Comparison of ENCODE assay signal across 9 cellular contexts in genomic region chr1:38026592-38027200, GRCh38. TPM values are rescaled to one million over a fixed set of nuclear protein-coding genes. Genes with fewer than 3 reads are reported as not detected.
A peak's percentile ranks its signal among the peaks of the same experiment; 100 is the strongest.
DNase-seq lines count a peak whose midpoint lies in the region; ATAC-seq, FAIRE-seq and TF ChIP-seq lines count a peak whose summit lies in the region.
"Had no signal": no experiment of that assay in that cellular context is flagged by ENCODE, and none has a peak within 500 bp of the region (broad histone marks: within the 10 kb centered on the region; RNA-seq: fewer than 3 reads in every experiment).

No MANE protein-coding gene starts in this region.

- H3K9me3 ChIP-seq in BLaER1 (no peaks in the 10 kb centered on the region), HepG2 (ENCODE audit: low read length) (no peaks in the 10 kb centered on the region), upper lobe of right lung (no peaks in the 10 kb centered on the region)

- FAIRE-seq in GM12892 (lab: Jason Lieb, UNC) (no peak), HepG2 (lab: Jason Lieb, UNC) (no peak)

- no peak overlapping the region for H3K4me3 Mint-ChIP-seq in brain

- H3K27me3 Mint-ChIP-seq in brain = no peaks in the 10 kb centered on the region
- H3K27me3 Mint-ChIP-seq: IgD-negative memory B cell had no signal

- H2AFZ ChIP-seq in HepG2 (ENCODE audit: low read length) = no peak overlapping the region

- peaks cover 18% of the 10 kb centered on the region for H4K20me1 ChIP-seq in BLaER1
- H4K20me1 ChIP-seq in HepG2 (ENCODE audit: insufficient read depth, low read length) = no peaks in the 10 kb centered on the region

- 93% methylated on average over 7 of the region's 8 CpGs for WGBS in HepG2 (ENCODE audit: low lambda C conversion rate)

- no peak overlapping the region for H3K4me3 ChIP-seq in BLaER1
- no peak overlapping the region for H3K4me3 ChIP-seq in HepG2 (replicated peaks in 1 of 3; ENCODE audit: insufficient read depth in 1 of 3, low read depth in 2 of 3, low read length in 3 of 3)
- no peak overlapping the region for H3K4me3 ChIP-seq in upper lobe of right lung

- POLR2A ChIA-PET in HepG2 (lab: Yijun Ruan, JAX) = interaction anchor here (0.6 kb wide), 1 partner anchor 1776 kb away, joined by 3 read pairs; no protein-coding TSS in a partner anchor

- H3K9ac ChIP-seq in BLaER1 = peak overlapping the region; percentile 31; the same call in 1 of the 2 replicates
- H3K9ac ChIP-seq in HepG2 (ENCODE audit: insufficient read depth, low read depth, low read length) = no peak overlapping the region

- H3K4me1 Mint-ChIP-seq in brain = peaks cover 52% of the 10 kb centered on the region

- H3K9me3 Mint-ChIP-seq in brain = no peaks in the 10 kb centered on the region
- H3K9me3 Mint-ChIP-seq: IgD-negative memory B cell had no signal

- H3K36me3 ChIP-seq in BLaER1 (peaks cover 54% of the 10 kb centered on the region), HepG2 (replicated peaks in 1 of 2; ENCODE audit: control insufficient read depth in 1 of 2, insufficient read depth in 2 of 2, low read length in 2 of 2) (peaks cover 15 to 34% of the 10 kb centered on the region in 2 experiments), upper lobe of right lung (peaks cover 44% of the 10 kb centered on the region)

- H3K27ac Mint-ChIP-seq in brain = peak overlapping the region in 4 of 5 experiments; percentile 19 to 36 (median 28)

- intact Hi-C loops in HepG2 (cut with micrococcal nuclease; ENCODE audit: unreplicated experiment) = no loop called here
- intact Hi-C loops in upper lobe of right lung (cut with DNase I) = loop anchor here (10.0 kb wide), 1 partner anchor 808 kb away; no protein-coding TSS in a partner anchor

- H3K4me1 ChIP-seq in BLaER1 = peaks cover 53% of the 10 kb centered on the region
- peaks cover 22% of the 10 kb centered on the region for H3K4me1 ChIP-seq in HepG2 (ENCODE audit: insufficient read depth, low read length)
- H3K4me1 ChIP-seq in upper lobe of right lung = peaks cover 22% of the 10 kb centered on the region

- peak; percentile 48 for ATAC-seq in HepG2
- ATAC-seq in upper lobe of right lung = peak; percentile 89
- ATAC-seq in GM21360 (IDR thresholded peaks at IDR 0.05; ENCODE audit: unreplicated experiment) = no peak
- no peak for ATAC-seq in GM21390 (IDR thresholded peaks at IDR 0.05; ENCODE audit: unreplicated experiment)

- H3K4me2 ChIP-seq in BLaER1 (peak overlapping the region; percentile 36), HepG2 (ENCODE audit: low read depth, low read length) (no peak overlapping the region)

- TF ChIP-seq CTCF in brain (conservative IDR thresholded peaks at IDR 0.05) (peak; percentile 77 to 93), HepG2 (CRISPR knock-in tag; IDR thresholded peaks at IDR 0.05) (peak; percentile 81), upper lobe of right lung (IDR thresholded peaks at IDR 0.05) (peak; percentile 73)

- peak; percentile 7; the same call in 1 of the 2 replicates for TF ChIP-seq POLR2A in GM12892 (IDR thresholded peaks at IDR 0.05; ENCODE audit: low read depth, low read length)
- TF ChIP-seq POLR2A in HepG2 (IDR thresholded peaks at IDR 0.05; ENCODE audit: insufficient read depth in 1 of 2, low read depth in 2 of 2, low read length in 2 of 2) = no peak

- peaks cover 30% of the 10 kb centered on the region for H3K36me3 Mint-ChIP-seq in brain
- H3K36me3 Mint-ChIP-seq: IgD-negative memory B cell had no signal

- no TSS peak for BruUV-seq in HepG2 (replicated peaks; lab: Mats Ljungman, UMichigan)

- H3K27ac ChIP-seq in BLaER1 = no peak overlapping the region
- no peak overlapping the region for H3K27ac ChIP-seq in HepG2 (ENCODE audit: extremely low read length, insufficient read depth, low read length)
- no peak overlapping the region for H3K27ac ChIP-seq in upper lobe of right lung

- in situ Hi-C loops in HepG2 (cut with HindIII; ENCODE audit: extremely low pct_ligation_motif_present, low pct_unique_long_range_greater_than_20kb) = no loop called here

- no peak for DNase-seq in GM12892 (ENCODE audit: insufficient read length)
- DNase-seq in NCI-H774 (lab: John Stamatoyannopoulos, UW) = peak; percentile 24
- DNase-seq in HepG2 (ENCODE audit: low spot score) = no peak
- peak; percentile 88 for DNase-seq in upper lobe of right lung

- TF ChIP-seq EP300 in HepG2 (IDR thresholded peaks at IDR 0.05; ENCODE audit: low read depth in 2 of 2, low read length in 2 of 2) (no peak), HepG2 (CRISPR knock-in tag; IDR thresholded peaks at IDR 0.05; ENCODE audit: borderline replicate concordance) (no peak)

- no peaks in the 10 kb centered on the region for H3K79me2 ChIP-seq in HepG2 (ENCODE audit: insufficient read depth, low read length)

- CTCF ChIA-PET in HepG2 (lab: Yijun Ruan, JAX; ENCODE audit: low intra/inter-chr PET ratio, low total read pairs) = interaction anchor here (1.1 to 1.4 kb wide), 2 partner anchors 560 to 808 kb away, joined by 4 to 11 read pairs; no protein-coding TSS in a partner anchor

- peak; percentile 51; the same call in 1 of the 2 replicates for TF ChIP-seq RAD21 in HepG2 (CRISPR knock-in tag; IDR thresholded peaks at IDR 0.05)

- no peaks in the 10 kb centered on the region for H3K27me3 ChIP-seq in BLaER1
- H3K27me3 ChIP-seq in HepG2 (ENCODE audit: control insufficient read depth in 1 of 2, insufficient read depth in 2 of 2, low read length in 2 of 2) = no peaks in the 10 kb centered on the region
- H3K27me3 ChIP-seq in upper lobe of right lung = no peaks in the 10 kb centered on the region

RNA-seq across cellular contexts. Expression of gene UTP11, which starts 14.2 kb away (rescaled TPM):
- 44.4 TPM for polyA plus RNA-seq in GM12892 (2012; ENCODE audit: missing spikeins)
- polyA plus RNA-seq in brain (ENCODE audit: insufficient read depth, low read depth, low replicate concordance) (29.6 TPM), HepG2 (2011; rRNA removed) (11.8 and 13.5 TPM in 2 replicates)
- total RNA-seq in HepG2 (2016; rRNA removed; fragmentation: Illumina TruSeq; extraction: Trizol) (44.8 and 71.4 TPM in 2 replicates), upper lobe of right lung (29.1 TPM)
- total RNA-seq in HepG2 (2016; cell fraction: cytosol; rRNA removed; fragmentation: Illumina TruSeq; extraction: Trizol; ENCODE audit: low read depth) = 8.4 and 10.8 TPM in 2 replicates
- total RNA-seq in HepG2 (2016; cell fraction: insoluble cytoplasmic fraction; rRNA removed; fragmentation: Illumina TruSeq; extraction: Trizol) = 43.6 and 60.8 TPM in 2 replicates
- 16.8 and 19.4 TPM in 2 replicates for total RNA-seq in HepG2 (2016; cell fraction: membrane; rRNA removed; fragmentation: Illumina TruSeq; extraction: Trizol)
- total RNA-seq in HepG2 (2016; cell fraction: nucleus; rRNA removed; fragmentation: Illumina TruSeq; extraction: Trizol) = 20.6 and 23.0 TPM in 2 replicates
- 7.8 and 10.7 TPM in 2 replicates for polyA plus RNA-seq in HepG2 (2011; cell fraction: cytosol; rRNA removed)
- polyA plus RNA-seq in HepG2 (2011; cell fraction: nucleus; rRNA removed) = 4.5 and 5.5 TPM in 2 replicates
- polyA plus RNA-seq in HepG2 (2012) = 16.1 and 22.2 TPM in 2 replicates
- polyA plus RNA-seq in HepG2 (2016; cell fraction: cytosol; fragmentation: Illumina TruSeq; extraction: Trizol; ENCODE audit: low read depth) = 8.5 and 9.1 TPM in 2 replicates
- 71.4 and 74.3 TPM in 2 replicates for polyA plus RNA-seq in HepG2 (2016; cell fraction: insoluble cytoplasmic fraction; fragmentation: Illumina TruSeq; extraction: Trizol; ENCODE audit: low read depth)
- 11.7 and 13.3 TPM in 2 replicates for polyA plus RNA-seq in HepG2 (2016; cell fraction: membrane; fragmentation: Illumina TruSeq; extraction: Trizol; ENCODE audit: low read depth)
- polyA plus RNA-seq in HepG2 (2016; cell fraction: nucleus; fragmentation: Illumina TruSeq; extraction: Trizol; ENCODE audit: insufficient read depth, low read depth) = 35.4 and 38.1 TPM in 2 replicates
- 5.8 and 16.2 TPM in 2 replicates for polyA minus RNA-seq in HepG2 (2011; rRNA and poly(A)+ RNA removed; ENCODE audit: low replicate concordance)
- polyA minus RNA-seq in HepG2 (2011; cell fraction: cytosol; rRNA and poly(A)+ RNA removed) = 6.4 and 11.6 TPM in 2 replicates
- polyA minus RNA-seq in HepG2 (2011; cell fraction: nucleus; rRNA and poly(A)+ RNA removed) = 18.2 and 19.0 TPM in 2 replicates

RNA-seq across cellular contexts. Expression of gene POU3F1, which starts 19.9 kb away (rescaled TPM):
- polyA plus RNA-seq in GM12892 (2012; ENCODE audit: missing spikeins) = 0.19 TPM
- polyA plus RNA-seq in brain (ENCODE audit: insufficient read depth, low read depth, low replicate concordance) (0.81 TPM), HepG2 (2011; rRNA removed) (not detected in 2 replicates)
- total RNA-seq in HepG2 (2016; rRNA removed; fragmentation: Illumina TruSeq; extraction: Trizol) (not detected in 2 replicates), upper lobe of right lung (not detected)
- not detected in 2 replicates for total RNA-seq in HepG2 (2016; cell fraction: cytosol; rRNA removed; fragmentation: Illumina TruSeq; extraction: Trizol; ENCODE audit: low read depth)
- not detected in 2 replicates for total RNA-seq in HepG2 (2016; cell fraction: insoluble cytoplasmic fraction; rRNA removed; fragmentation: Illumina TruSeq; extraction: Trizol)
- total RNA-seq in HepG2 (2016; cell fraction: membrane; rRNA removed; fragmentation: Illumina TruSeq; extraction: Trizol) = not detected in 2 replicates
- total RNA-seq in HepG2 (2016; cell fraction: nucleus; rRNA removed; fragmentation: Illumina TruSeq; extraction: Trizol) = not detected in 2 replicates
- not detected in 2 replicates for polyA plus RNA-seq in HepG2 (2011; cell fraction: cytosol; rRNA removed)
- polyA plus RNA-seq in HepG2 (2011; cell fraction: nucleus; rRNA removed) = not detected in 2 replicates
- not detected in 2 replicates for polyA plus RNA-seq in HepG2 (2012)
- polyA plus RNA-seq in HepG2 (2016; cell fraction: cytosol; fragmentation: Illumina TruSeq; extraction: Trizol; ENCODE audit: low read depth) = not detected in 2 replicates
- not detected in 2 replicates for polyA plus RNA-seq in HepG2 (2016; cell fraction: insoluble cytoplasmic fraction; fragmentation: Illumina TruSeq; extraction: Trizol; ENCODE audit: low read depth)
- not detected in 2 replicates for polyA plus RNA-seq in HepG2 (2016; cell fraction: membrane; fragmentation: Illumina TruSeq; extraction: Trizol; ENCODE audit: low read depth)
- not detected in 2 replicates for polyA plus RNA-seq in HepG2 (2016; cell fraction: nucleus; fragmentation: Illumina TruSeq; extraction: Trizol; ENCODE audit: insufficient read depth, low read depth)
- polyA minus RNA-seq in HepG2 (2011; rRNA and poly(A)+ RNA removed; ENCODE audit: low replicate concordance) = 0.07 TPM in 1 of 2 replicates, not detected in the other
- polyA minus RNA-seq in HepG2 (2011; cell fraction: cytosol; rRNA and poly(A)+ RNA removed) = not detected in 2 replicates
- not detected in 2 replicates for polyA minus RNA-seq in HepG2 (2011; cell fraction: nucleus; rRNA and poly(A)+ RNA removed)
- polyA plus RNA-seq: IgD-negative memory B cell had no signal

RNA-seq across cellular contexts. Expression of gene FHL3, which starts 21.4 kb away (rescaled TPM):
- 9.3 TPM for polyA plus RNA-seq in GM12892 (2012; ENCODE audit: missing spikeins)
- polyA plus RNA-seq in brain (ENCODE audit: insufficient read depth, low read depth, low replicate concordance) (12.8 TPM), HepG2 (2011; rRNA removed) (6.6 and 8.6 TPM in 2 replicates)
- total RNA-seq in HepG2 (2016; rRNA removed; fragmentation: Illumina TruSeq; extraction: Trizol) (2.8 TPM in 2 replicates), upper lobe of right lung (22.4 TPM)
- total RNA-seq in HepG2 (2016; cell fraction: cytosol; rRNA removed; fragmentation: Illumina TruSeq; extraction: Trizol; ENCODE audit: low read depth) = 2.3 and 2.5 TPM in 2 replicates
- total RNA-seq in HepG2 (2016; cell fraction: insoluble cytoplasmic fraction; rRNA removed; fragmentation: Illumina TruSeq; extraction: Trizol) = 1.7 and 3.4 TPM in 2 replicates
- total RNA-seq in HepG2 (2016; cell fraction: membrane; rRNA removed; fragmentation: Illumina TruSeq; extraction: Trizol) = 3.3 and 3.5 TPM in 2 replicates
- 3.1 and 4.0 TPM in 2 replicates for total RNA-seq in HepG2 (2016; cell fraction: nucleus; rRNA removed; fragmentation: Illumina TruSeq; extraction: Trizol)
- polyA plus RNA-seq in HepG2 (2011; cell fraction: cytosol; rRNA removed) = 5.2 and 5.5 TPM in 2 replicates
- polyA plus RNA-seq in HepG2 (2011; cell fraction: nucleus; rRNA removed) = 31.9 and 32.9 TPM in 2 replicates
- 11.9 and 15.1 TPM in 2 replicates for polyA plus RNA-seq in HepG2 (2012)
- polyA plus RNA-seq in HepG2 (2016; cell fraction: cytosol; fragmentation: Illumina TruSeq; extraction: Trizol; ENCODE audit: low read depth) = 5.5 and 6.1 TPM in 2 replicates
- 4.6 and 6.9 TPM in 2 replicates for polyA plus RNA-seq in HepG2 (2016; cell fraction: insoluble cytoplasmic fraction; fragmentation: Illumina TruSeq; extraction: Trizol; ENCODE audit: low read depth)
- polyA plus RNA-seq in HepG2 (2016; cell fraction: membrane; fragmentation: Illumina TruSeq; extraction: Trizol; ENCODE audit: low read depth) = 7.6 and 10.1 TPM in 2 replicates
- 7.2 and 9.0 TPM in 2 replicates for polyA plus RNA-seq in HepG2 (2016; cell fraction: nucleus; fragmentation: Illumina TruSeq; extraction: Trizol; ENCODE audit: insufficient read depth, low read depth)
- 23.2 and 31.5 TPM in 2 replicates for polyA minus RNA-seq in HepG2 (2011; rRNA and poly(A)+ RNA removed; ENCODE audit: low replicate concordance)
- 8.4 and 8.7 TPM in 2 replicates for polyA minus RNA-seq in HepG2 (2011; cell fraction: cytosol; rRNA and poly(A)+ RNA removed)
- 15.3 and 23.5 TPM in 2 replicates for polyA minus RNA-seq in HepG2 (2011; cell fraction: nucleus; rRNA and poly(A)+ RNA removed)

RNA-seq across cellular contexts. Expression of gene SF3A3, which starts 36.9 kb away (rescaled TPM):
- 78.0 TPM for polyA plus RNA-seq in GM12892 (2012; ENCODE audit: missing spikeins)
- polyA plus RNA-seq in brain (ENCODE audit: insufficient read depth, low read depth, low replicate concordance) (88.2 TPM), HepG2 (2011; rRNA removed) (24.1 and 31.6 TPM in 2 replicates)
- total RNA-seq in HepG2 (2016; rRNA removed; fragmentation: Illumina TruSeq; extraction: Trizol) (122 and 189 TPM in 2 replicates), upper lobe of right lung (48.7 TPM)
- total RNA-seq in HepG2 (2016; cell fraction: cytosol; rRNA removed; fragmentation: Illumina TruSeq; extraction: Trizol; ENCODE audit: low read depth) = 18.5 and 25.3 TPM in 2 replicates
- 132 and 186 TPM in 2 replicates for total RNA-seq in HepG2 (2016; cell fraction: insoluble cytoplasmic fraction; rRNA removed; fragmentation: Illumina TruSeq; extraction: Trizol)
- total RNA-seq in HepG2 (2016; cell fraction: membrane; rRNA removed; fragmentation: Illumina TruSeq; extraction: Trizol) = 29.8 and 36.9 TPM in 2 replicates
- total RNA-seq in HepG2 (2016; cell fraction: nucleus; rRNA removed; fragmentation: Illumina TruSeq; extraction: Trizol) = 74.7 and 82.3 TPM in 2 replicates
- polyA plus RNA-seq in HepG2 (2011; cell fraction: cytosol; rRNA removed) = 16.2 and 22.5 TPM in 2 replicates
- polyA plus RNA-seq in HepG2 (2011; cell fraction: nucleus; rRNA removed) = 24.3 and 33.1 TPM in 2 replicates
- polyA plus RNA-seq in HepG2 (2012) = 47.3 and 68.3 TPM in 2 replicates
- 8.8 and 10.6 TPM in 2 replicates for polyA plus RNA-seq in HepG2 (2016; cell fraction: cytosol; fragmentation: Illumina TruSeq; extraction: Trizol; ENCODE audit: low read depth)
- polyA plus RNA-seq in HepG2 (2016; cell fraction: insoluble cytoplasmic fraction; fragmentation: Illumina TruSeq; extraction: Trizol; ENCODE audit: low read depth) = 124 and 134 TPM in 2 replicates
- polyA plus RNA-seq in HepG2 (2016; cell fraction: membrane; fragmentation: Illumina TruSeq; extraction: Trizol; ENCODE audit: low read depth) = 11.0 and 11.3 TPM in 2 replicates
- 54.3 and 57.2 TPM in 2 replicates for polyA plus RNA-seq in HepG2 (2016; cell fraction: nucleus; fragmentation: Illumina TruSeq; extraction: Trizol; ENCODE audit: insufficient read depth, low read depth)
- polyA minus RNA-seq in HepG2 (2011; rRNA and poly(A)+ RNA removed; ENCODE audit: low replicate concordance) = 13.7 and 41.0 TPM in 2 replicates
- polyA minus RNA-seq in HepG2 (2011; cell fraction: cytosol; rRNA and poly(A)+ RNA removed) = 34.7 and 37.0 TPM in 2 replicates
- polyA minus RNA-seq in HepG2 (2011; cell fraction: nucleus; rRNA and poly(A)+ RNA removed) = 42.7 and 58.1 TPM in 2 replicates

Comparison
In these comparisons a context has a peak if more than half of its experiments do, and no peak if none do; other contexts are left out.
1. DNase-seq: peak in NCI-H774 (single experiment) and upper lobe of right lung (single experiment); none in GM12892 (single experiment) and HepG2 (single experiment).
2. ATAC-seq: peak in HepG2 (single experiment) and upper lobe of right lung (single experiment); none in GM21360 (single experiment) and GM21390 (single experiment).
3. Peak in every context shown above with its lines, with median percentiles within 50 percentile points of each other: CTCF ChIP-seq.